ENCODE assay signal across 8 cellular contexts in the genomic region with DNA sequence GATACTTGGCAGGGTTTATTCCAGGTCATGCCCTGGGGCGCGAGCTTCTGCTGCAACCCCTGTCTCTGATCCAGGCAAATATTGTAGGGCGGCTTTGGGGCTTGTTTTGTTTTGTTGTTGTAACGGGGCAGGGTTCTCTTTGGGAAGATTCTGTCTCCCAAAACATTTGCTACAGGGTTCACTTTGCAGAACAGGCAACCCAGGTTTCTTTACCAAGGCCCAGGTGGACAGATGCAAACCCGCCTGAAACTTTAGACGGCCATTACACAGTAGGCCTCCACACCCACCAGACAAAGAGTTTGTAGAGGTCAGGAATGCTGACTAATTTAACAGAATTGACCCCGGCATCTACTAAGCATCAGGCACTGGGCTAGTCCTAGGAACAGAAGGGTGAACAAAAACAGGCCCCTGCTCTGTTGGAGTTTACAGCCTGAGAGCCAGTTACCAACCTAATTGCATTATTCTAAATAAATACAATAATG. TPM values are rescaled to one million over a fixed set of nuclear protein-coding genes. Genes with fewer than 3 reads are reported as not detected.
DNase-seq lines count a peak whose midpoint lies in the region; ATAC-seq and TF ChIP-seq lines count a peak whose summit lies in the region.

No MANE protein-coding gene starts in this region.

- peak overlapping the region; percentile 86 for H3K27ac ChIP-seq in SK-N-MC
- peak overlapping the region; percentile 82 for H3K27ac ChIP-seq in skeletal muscle tissue (ENCODE audit: low read depth, low read length)

- DNase-seq in NCI-H1092 treated with DMSO at 0.1 percent for 48 hours (lab: John Stamatoyannopoulos, UW) (peak; percentile 54), NCI-H1092 (lab: John Stamatoyannopoulos, UW) (no peak), SK-N-MC (ENCODE audit: low read depth, low spot score) (peak; percentile 58), foreskin fibroblast (no peak), NCI-H2196 (lab: John Stamatoyannopoulos, UW; ENCODE audit: unreplicated experiment) (no peak)

- no peak for TF ChIP-seq CTCF in foreskin fibroblast (IDR thresholded peaks at IDR 0.05; ENCODE audit: low read depth, low read length)

- H3K9ac ChIP-seq in SK-N-MC (ENCODE audit: insufficient read length) = peak overlapping the region; percentile 93
- peak overlapping the region in 2 of 3 donors; percentile 69 to 86 for H3K9ac ChIP-seq in skeletal muscle tissue (ENCODE audit: low read depth in 1 of 3, low read length in 3 of 3)

- H3K4me3 ChIP-seq in SK-N-MC (peak overlapping the region; percentile 85), foreskin fibroblast (ENCODE audit: low read depth in 1 of 2, low read length in 2 of 2) (peak overlapping the region; percentile 65 to 78), skeletal muscle tissue (ENCODE audit: low read length in 3 of 3) (peak overlapping the region; percentile 33 to 80 (median 77))

- no peak for ATAC-seq in GM19397 (IDR thresholded peaks at IDR 0.05; ENCODE audit: unreplicated experiment)
- ATAC-seq in GM21528 (IDR thresholded peaks at IDR 0.05; ENCODE audit: low FRiP score, unreplicated experiment) = no peak

- peaks cover 0 to 11% (median 5%) of the 10 kb centered on the region in 3 donors for H3K4me1 ChIP-seq in skeletal muscle tissue (ENCODE audit: control insufficient read depth in 3 of 3, insufficient read depth in 3 of 3, low read length in 3 of 3)

- H3K36me3 ChIP-seq in SK-N-MC (ENCODE audit: insufficient read depth, low read length) (peaks cover 8% of the 10 kb centered on the region; the same call in 1 of the 2 replicates), skeletal muscle tissue (ENCODE audit: control insufficient read depth in 3 of 3, insufficient read depth in 3 of 3, low read length in 3 of 3) (no peaks in the 10 kb centered on the region)

- H3K27me3 ChIP-seq in skeletal muscle tissue (ENCODE audit: control insufficient read depth in 3 of 3, insufficient read depth in 3 of 3, low read length in 3 of 3) = no peaks in the 10 kb centered on the region

- no peaks in the 10 kb centered on the region for H3K9me3 ChIP-seq in SK-N-MC (ENCODE audit: low read depth, low read length)
- no peaks in the 10 kb centered on the region for H3K9me3 ChIP-seq in skeletal muscle tissue (ENCODE audit: control insufficient read depth in 3 of 3, low read length in 3 of 3)

RNA-seq across cellular contexts. Expression of a gene that starts 0.6 kb away (rescaled TPM):
- total RNA-seq in skeletal muscle tissue = 19.8 TPM

Comparison
In these comparisons a context has a peak if more than half of its experiments do, and no peak if none do; other contexts are left out.
1. DNase-seq: peak in NCI-H1092 treated with DMSO at 0.1 percent for 48 hours (single experiment) and SK-N-MC (single experiment); none in NCI-H1092 (single experiment), foreskin fibroblast (0 of 2) and NCI-H2196 (single experiment).
2. Peak in every context shown above with its lines, with median percentiles within 50 percentile points of each other: H3K4me3 ChIP-seq.